Comparison of ENCODE assay signal across 1 cellular context in genomic region chr20:34873583-34874093, GRCh38.
TF ChIP-seq lines count a peak whose summit lies in the region.

No MANE protein-coding gene starts in this region.

TF ChIP-seq in HepG2, 621 proteins besides CTCF, POLR2A, EP300 and RAD21 (continues in another document):
- TF ChIP-seq IRF9 (CRISPR knock-in tag; IDR thresholded peaks at IDR 0.05; ENCODE audit: borderline replicate concordance), result no peak
- no peak for TF ChIP-seq AKAP8 (CRISPR knock-in tag; IDR thresholded peaks at IDR 0.05)
- TF ChIP-seq NFIC (IDR thresholded peaks at IDR 0.05; ENCODE audit: low read length), result no peak
- TF ChIP-seq SP2 (CRISPR knock-in tag; IDR thresholded peaks at IDR 0.05), result peak; percentile 20; the same call in 1 of the 2 replicates
- TF ChIP-seq JUNB (CRISPR knock-in tag; IDR thresholded peaks at IDR 0.05; ENCODE audit: borderline replicate concordance), result no peak
- no peak for TF ChIP-seq ZNF235 (CRISPR knock-in tag; IDR thresholded peaks at IDR 0.05; ENCODE audit: borderline replicate concordance)
- TF ChIP-seq ZMYM2 (CRISPR knock-in tag; IDR thresholded peaks at IDR 0.05), result no peak
- peak; percentile 29; the same call in 1 of the 2 replicates for TF ChIP-seq MEIS1 (CRISPR knock-in tag; IDR thresholded peaks at IDR 0.05; ENCODE audit: borderline replicate concordance)
- TF ChIP-seq KLF6 (CRISPR knock-in tag; IDR thresholded peaks at IDR 0.05), result 0 out of 2 replicates have a peak, but pooled peaks have one; percentile 12
- TF ChIP-seq ZNF850 (CRISPR knock-in tag; conservative IDR thresholded peaks at IDR 0.05), result 0 out of 2 replicates have a peak, but pooled peaks have one; percentile 24
- no peak for TF ChIP-seq E2F5 (CRISPR knock-in tag; conservative IDR thresholded peaks at IDR 0.05)
- no peak for TF ChIP-seq MTERF4 (CRISPR knock-in tag; IDR thresholded peaks at IDR 0.05)
- TF ChIP-seq SAP130 (CRISPR knock-in tag; IDR thresholded peaks at IDR 0.05; ENCODE audit: low read depth), result no peak
- TF ChIP-seq ZNF660 (CRISPR knock-in tag; IDR thresholded peaks at IDR 0.05; ENCODE audit: borderline replicate concordance, low read depth), result no peak
- TF ChIP-seq ZNF629 (CRISPR knock-in tag; conservative IDR thresholded peaks at IDR 0.05), result peak; percentile 91
- peak; percentile 65; the same call in 1 of the 2 replicates for TF ChIP-seq CREB1 (IDR thresholded peaks at IDR 0.05)
- TF ChIP-seq CREB1 (CRISPR knock-in tag; IDR thresholded peaks at IDR 0.05), result no peak
- TF ChIP-seq EZH2 (conservative IDR thresholded peaks at IDR 0.05; ENCODE audit: low read depth, low read length), result no peak
- no peak for TF ChIP-seq MYC (CRISPR knock-in tag; IDR thresholded peaks at IDR 0.05; ENCODE audit: borderline replicate concordance)
- TF ChIP-seq MYPOP (CRISPR knock-in tag; IDR thresholded peaks at IDR 0.05), result no peak
- peak; percentile 48; the same call in 1 of the 2 replicates for TF ChIP-seq HDAC1 (CRISPR knock-in tag; IDR thresholded peaks at IDR 0.05)
- no peak for TF ChIP-seq BHLHE40 (IDR thresholded peaks at IDR 0.05; ENCODE audit: low read length)
- TF ChIP-seq WIZ (CRISPR knock-in tag; IDR thresholded peaks at IDR 0.05), result 0 out of 2 replicates have a peak, but pooled peaks have one; percentile 47
- TF ChIP-seq HDAC6 (IDR thresholded peaks at IDR 0.05; ENCODE audit: low read depth, low read length), result no peak
- peak; percentile 46; the same call in 1 of the 2 replicates for TF ChIP-seq ZFP82 (CRISPR knock-in tag; IDR thresholded peaks at IDR 0.05; ENCODE audit: borderline replicate concordance)
- no peak for TF ChIP-seq ZNF580 (CRISPR knock-in tag; IDR thresholded peaks at IDR 0.05; ENCODE audit: borderline replicate concordance, low read depth)
- TF ChIP-seq ZFP37 (CRISPR knock-in tag; IDR thresholded peaks at IDR 0.05; ENCODE audit: borderline replicate concordance), result no peak
- TF ChIP-seq SPEN (CRISPR knock-in tag; IDR thresholded peaks at IDR 0.05; ENCODE audit: low read depth), result no peak
- no peak for TF ChIP-seq SIN3B (IDR thresholded peaks at IDR 0.05; ENCODE audit: low read length)
- no peak for TF ChIP-seq TEAD3 (CRISPR knock-in tag; optimal IDR thresholded peaks at IDR 0.05; ENCODE audit: borderline replicate concordance)
- TF ChIP-seq AGO1 (IDR thresholded peaks at IDR 0.05; ENCODE audit: low read depth, low read length, poor library complexity, severe bottlenecking), result no peak
- 0 out of 2 replicates have a peak, but pooled peaks have one; percentile 45 for TF ChIP-seq ZNF556 (CRISPR knock-in tag; IDR thresholded peaks at IDR 0.05; ENCODE audit: borderline replicate concordance)
- no peak for TF ChIP-seq MEF2D (CRISPR knock-in tag; IDR thresholded peaks at IDR 0.05)
- TF ChIP-seq PHF5A (CRISPR knock-in tag; IDR thresholded peaks at IDR 0.05; ENCODE audit: low read depth, unreplicated experiment), result no peak
- TF ChIP-seq RAD51 (IDR thresholded peaks at IDR 0.05; ENCODE audit: borderline replicate concordance), result no peak
- no peak for TF ChIP-seq RCOR2 (CRISPR knock-in tag; IDR thresholded peaks at IDR 0.05)
- no peak for TF ChIP-seq CSRNP2 (CRISPR knock-in tag; conservative IDR thresholded peaks at IDR 0.05; ENCODE audit: low read depth)
- no peak for TF ChIP-seq TERF1 (CRISPR knock-in tag; IDR thresholded peaks at IDR 0.05)
- TF ChIP-seq ZNF451 (CRISPR knock-in tag; IDR thresholded peaks at IDR 0.05), result 0 out of 2 replicates have a peak, but pooled peaks have one; percentile 16
- no peak for TF ChIP-seq ZBTB43 (CRISPR knock-in tag; conservative IDR thresholded peaks at IDR 0.05)
- no peak for TF ChIP-seq BORCS8-MEF2B (CRISPR knock-in tag; IDR thresholded peaks at IDR 0.05)
- TF ChIP-seq CHCHD3 (CRISPR knock-in tag; IDR thresholded peaks at IDR 0.05), result no peak
- TF ChIP-seq NFE2L2 (IDR thresholded peaks at IDR 0.05; ENCODE audit: low read length), result no peak
- no peak for TF ChIP-seq ZNF816 (CRISPR knock-in tag; IDR thresholded peaks at IDR 0.05; ENCODE audit: borderline replicate concordance)
- TF ChIP-seq SP1 (IDR thresholded peaks at IDR 0.05), result no peak
- 0 out of 2 replicates have a peak, but pooled peaks have one; percentile 3 for TF ChIP-seq SP1 (CRISPR knock-in tag; IDR thresholded peaks at IDR 0.05)
- TF ChIP-seq DMTF1 (CRISPR knock-in tag; IDR thresholded peaks at IDR 0.05), result no peak
- TF ChIP-seq HIC2 (CRISPR knock-in tag; IDR thresholded peaks at IDR 0.05; ENCODE audit: low read depth), result no peak
- no peak for TF ChIP-seq HOXA7 (CRISPR knock-in tag; IDR thresholded peaks at IDR 0.05)
- TF ChIP-seq ZSCAN9 (CRISPR knock-in tag; IDR thresholded peaks at IDR 0.05; ENCODE audit: borderline replicate concordance), result 0 out of 2 replicates have a peak, but pooled peaks have one; percentile 3
- no peak for TF ChIP-seq ZNF747 (CRISPR knock-in tag; IDR thresholded peaks at IDR 0.05; ENCODE audit: borderline replicate concordance)
- TF ChIP-seq BCLAF1 (IDR thresholded peaks at IDR 0.05), result no peak
- no peak for TF ChIP-seq GLI4 (CRISPR knock-in tag; IDR thresholded peaks at IDR 0.05; ENCODE audit: borderline replicate concordance)
- TF ChIP-seq HNRNPL (IDR thresholded peaks at IDR 0.05; ENCODE audit: low read depth, low read length), result no peak
